Comparison of ENCODE assay signal across 8 cellular contexts in the genomic region with DNA sequence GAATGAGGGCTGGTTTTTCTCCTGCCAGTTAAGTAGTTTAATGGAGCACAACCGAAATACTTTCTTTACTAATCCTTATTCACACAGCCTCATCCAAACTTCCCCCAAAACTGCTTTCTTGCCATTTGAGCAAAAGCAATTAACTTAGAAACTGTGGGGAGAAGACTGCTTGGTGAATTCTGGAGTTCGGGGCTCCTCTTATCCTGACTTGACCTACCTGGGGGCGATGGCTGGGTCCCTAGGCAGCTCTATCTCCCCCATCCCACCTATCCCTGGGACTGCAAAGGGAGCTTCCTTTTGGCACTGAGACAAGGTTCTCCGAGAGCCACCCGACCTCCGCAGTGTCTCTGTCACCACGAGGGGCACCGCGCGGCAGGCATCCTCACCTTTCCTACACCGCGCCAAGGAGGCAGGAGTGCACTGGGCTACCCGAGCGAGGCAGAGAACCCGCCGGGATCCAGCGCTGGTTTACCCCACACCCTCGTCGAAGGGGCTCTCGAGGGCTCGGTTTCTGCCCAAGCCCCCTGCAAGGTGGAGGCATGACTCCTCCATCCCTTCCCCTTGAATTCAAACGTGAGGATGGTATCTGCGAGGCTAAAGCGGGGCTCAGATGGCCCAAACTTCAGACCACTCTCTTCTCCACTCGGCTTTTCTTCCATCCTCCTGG.
A peak's percentile ranks its signal among the peaks of the same experiment; 100 is the strongest.
DNase-seq lines count a peak whose midpoint lies in the region; ATAC-seq and TF ChIP-seq lines count a peak whose summit lies in the region.

No MANE protein-coding gene starts in this region.

- H3K4me3 ChIP-seq in GM06990 (replicated peaks; ENCODE audit: low read depth, low read length): peak overlapping the region; percentile 95
- H3K4me3 ChIP-seq in adipocyte (ENCODE audit: low read length): peak overlapping the region; percentile 98
- peak overlapping the region; percentile 98 for H3K4me3 ChIP-seq in iPS-15b (ENCODE audit: low read depth, low read length)
- peak overlapping the region; percentile 70 to 99 (median 92) for H3K4me3 ChIP-seq in skin epidermis

- H3K9ac ChIP-seq in adipocyte (ENCODE audit: low read length): peak overlapping the region; percentile 97
- peak overlapping the region; percentile 94 for H3K9ac ChIP-seq in iPS-15b (ENCODE audit: low read depth, low read length)

- peak; percentile 66 for DNase-seq in GM06990 (ENCODE audit: extremely low read depth, insufficient read length)
- peak; percentile 5 for DNase-seq in SHP77 treated with DMSO at 0.1 percent for 48 hours (lab: John Stamatoyannopoulos, UW)
- DNase-seq in adipocyte (ENCODE audit: low read depth): peak; percentile 61
- DNase-seq in dedifferentiated amniotic fluid mesenchymal stem cell (ENCODE audit: extremely low spot score): no peak
- no peak for DNase-seq in GDM1 (lab: John Stamatoyannopoulos, UW)

- H3K36me3 ChIP-seq in GM06990 (ENCODE audit: control insufficient read depth, insufficient read depth, low read length): peaks cover 2% of the 10 kb centered on the region
- peaks cover 15% of the 10 kb centered on the region for H3K36me3 ChIP-seq in adipocyte (ENCODE audit: control insufficient read depth, insufficient read depth, low read length, severe bottlenecking)
- peaks cover 18% of the 10 kb centered on the region for H3K36me3 ChIP-seq in iPS-15b (ENCODE audit: control insufficient read depth, insufficient read depth, low read length)

- TF ChIP-seq CTCF in GM06990 (IDR thresholded peaks at IDR 0.05; ENCODE audit: insufficient read depth, low read length, poor library complexity, severe bottlenecking): no peak

- H3K27me3 ChIP-seq in GM06990 (replicated peaks; ENCODE audit: control insufficient read depth, insufficient read depth, low read length) (no peaks in the 10 kb centered on the region), adipocyte (replicated peaks; ENCODE audit: control insufficient read depth, insufficient read depth, low read length) (no peaks in the 10 kb centered on the region), iPS-15b (ENCODE audit: control insufficient read depth, insufficient read depth, low read length) (no peaks in the 10 kb centered on the region)

- ATAC-seq in HG02981 (IDR thresholded peaks at IDR 0.05; ENCODE audit: unreplicated experiment): peak; percentile 11

- no peaks in the 10 kb centered on the region for H3K9me3 ChIP-seq in adipocyte (ENCODE audit: control insufficient read depth, low read length)
- H3K9me3 ChIP-seq in iPS-15b (ENCODE audit: control insufficient read depth, insufficient read depth, low read length): no peaks in the 10 kb centered on the region

- H3K4me1 ChIP-seq in adipocyte (ENCODE audit: control insufficient read depth, insufficient read depth, low read length): peaks cover 39% of the 10 kb centered on the region
- H3K4me1 ChIP-seq in iPS-15b (ENCODE audit: control insufficient read depth, insufficient read depth, low read length): peaks cover 13% of the 10 kb centered on the region

- peak overlapping the region; percentile 79 to 99 (median 94) for H3K27ac ChIP-seq in skin epidermis

Comparison
In these comparisons a context has a peak if more than half of its experiments do, and no peak if none do; other contexts are left out.
1. DNase-seq: peak in GM06990 (single experiment), SHP77 treated with DMSO at 0.1 percent for 48 hours (single experiment) and adipocyte (single experiment); none in dedifferentiated amniotic fluid mesenchymal stem cell (single experiment) and GDM1 (single experiment).
2. Peak in every context shown above with its lines, with median percentiles within 50 percentile points of each other: H3K4me3 ChIP-seq.